ENCODE assay signal across 1 cellular context in genomic region chr10:21638681-21639080, GRCh38.
TF ChIP-seq lines count a peak whose summit lies in the region.

No MANE protein-coding gene starts in this region.

TF ChIP-seq in WTC11, 78 proteins besides CTCF, POLR2A, EP300 and RAD21 (continued from another document):
- TF ChIP-seq MLX (CRISPR knock-in tag; IDR thresholded peaks at IDR 0.05) (no peak), ZNF423 (CRISPR knock-in tag; IDR thresholded peaks at IDR 0.05) (no peak)
